Comparison of ENCODE assay signal across 10 cellular contexts in genomic region chr6:151067684-151068596, GRCh38.
DNase-seq lines count a peak whose midpoint lies in the region; ATAC-seq and TF ChIP-seq lines count a peak whose summit lies in the region.
"Had no signal": no experiment of that assay in that cellular context is flagged by ENCODE, and none has a peak within 500 bp of the region (broad histone marks: within the 10 kb centered on the region; RNA-seq: fewer than 3 reads in every experiment).

No MANE protein-coding gene starts in this region.

- H3K9me3 ChIP-seq in breast epithelium (no peaks in the 10 kb centered on the region), liver (ENCODE audit: control insufficient read depth in 4 of 4, low read length in 3 of 4) (no peaks in the 10 kb centered on the region), upper lobe of left lung (no peaks in the 10 kb centered on the region)

- no peaks in the 10 kb centered on the region for H3K27me3 Mint-ChIP-seq in activated naive CD4-positive, alpha-beta T cell treated with anti-CD3 and anti-CD28 coated beads, Interleukin-2, amount 10 ng/mL, durations not matched to agents 7 days and 5 days

- no peak for TF ChIP-seq CTCF in breast epithelium (IDR thresholded peaks at IDR 0.05)
- TF ChIP-seq CTCF in liver (IDR thresholded peaks at IDR 0.05; ENCODE audit: low read depth, low read length, missing input control), result no peak
- no peak for TF ChIP-seq CTCF in upper lobe of left lung (IDR thresholded peaks at IDR 0.05)

- DNase-seq in NCI-H2081 (lab: John Stamatoyannopoulos, UW) (peak; percentile 7 to 57), NCI-H2081 treated with DMSO at 0.1 percent for 48 hours (lab: John Stamatoyannopoulos, UW) (no peak), breast epithelium (ENCODE audit: low spot score in 2 of 2) (peak; percentile 24 to 64), upper lobe of left lung (peak in 1 of 2 donors; percentile 35)
- no peak for DNase-seq in stimulated activated CD4-positive, alpha-beta T cell treated with anti-CD3 and anti-CD28 coated beads, Interleukin-15, amount 100 ng/mL, for 24 hours
- no peak for DNase-seq in activated naive CD4-positive, alpha-beta T cell treated with anti-CD3 and anti-CD28 coated beads, Interleukin-2, amount 10 ng/mL, durations not matched to agents 7 days and 5 days

- no peak overlapping the region for H3K4me3 ChIP-seq in breast epithelium
- H3K4me3 ChIP-seq in liver (ENCODE audit: low read depth in 1 of 3, low read length in 3 of 3), result no peak overlapping the region
- no peak overlapping the region for H3K4me3 ChIP-seq in upper lobe of left lung
- H3K4me3 ChIP-seq: BLaER1 treated with 17β-estradiol and CSF1 and Interleukin-3, amounts not matched to agents 10 nM and 100 nM; SK-N-MC had no signal

- CTCF ChIA-PET in activated naive CD4-positive, alpha-beta T cell treated with anti-CD3 and anti-CD28 coated beads, Interleukin-2, amount 10 ng/mL, durations not matched to agents 7 days and 5 days (lab: Charles Lee), result no interaction called here

- H3K9ac ChIP-seq in liver (ENCODE audit: low read depth in 1 of 2, low read length in 2 of 2), result peak overlapping the region; percentile 32 to 78
- H3K9ac ChIP-seq: BLaER1 treated with 17β-estradiol and CSF1 and Interleukin-3, amounts not matched to agents 10 nM and 100 nM had no signal

- H3K9me3 Mint-ChIP-seq in activated naive CD4-positive, alpha-beta T cell treated with anti-CD3 and anti-CD28 coated beads, Interleukin-2, amount 10 ng/mL, durations not matched to agents 7 days and 5 days, result no peaks in the 10 kb centered on the region

- no peaks in the 10 kb centered on the region for H3K4me1 Mint-ChIP-seq in activated naive CD4-positive, alpha-beta T cell treated with anti-CD3 and anti-CD28 coated beads, Interleukin-2, amount 10 ng/mL, durations not matched to agents 7 days and 5 days

- peak in 1 of 4 donors; percentile 47 for TF ChIP-seq EP300 in upper lobe of left lung (IDR thresholded peaks at IDR 0.05)

- WGBS in liver, result 23% methylated on average over 14 of the region's 14 CpGs
- WGBS in upper lobe of left lung, 2 donors, result 39 to 58% methylated on average over 14 of the region's 14 CpGs

- H3K4me1 ChIP-seq in breast epithelium (no peaks in the 10 kb centered on the region), liver (ENCODE audit: control insufficient read depth in 4 of 4, insufficient read depth in 4 of 4, low read length in 3 of 4) (peaks cover 1 to 25% (median 8%) of the 10 kb centered on the region in 4 donors), upper lobe of left lung (peaks cover 0 to 12% (median 8%) of the 10 kb centered on the region in 4 donors)

- no peak overlapping the region for H3K27ac Mint-ChIP-seq in activated naive CD4-positive, alpha-beta T cell treated with anti-CD3 and anti-CD28 coated beads, Interleukin-2, amount 10 ng/mL, durations not matched to agents 7 days and 5 days

- H3K27me3 ChIP-seq in breast epithelium, result no peaks in the 10 kb centered on the region
- H3K27me3 ChIP-seq in liver (ENCODE audit: control insufficient read depth in 4 of 4, insufficient read depth in 4 of 4, low read length in 3 of 4), result no peaks in the 10 kb centered on the region
- no peaks in the 10 kb centered on the region for H3K27me3 ChIP-seq in upper lobe of left lung
- H3K27me3 ChIP-seq: BLaER1 treated with 17β-estradiol and CSF1 and Interleukin-3, amounts not matched to agents 10 nM and 100 nM had no signal

- H3K36me3 ChIP-seq in breast epithelium (no peaks in the 10 kb centered on the region), liver (ENCODE audit: control insufficient read depth in 4 of 4, insufficient read depth in 3 of 4, low read depth in 1 of 4, low read length in 3 of 4) (no peaks in the 10 kb centered on the region), upper lobe of left lung (no peaks in the 10 kb centered on the region)

- ATAC-seq in upper lobe of left lung (ENCODE audit: low FRiP score in 2 of 2), result peak; percentile 57 to 72
- ATAC-seq in HG02884 (IDR thresholded peaks at IDR 0.05; ENCODE audit: unreplicated experiment), result no peak

- H3K27ac ChIP-seq in breast epithelium (peak overlapping the region; percentile 76 to 85), liver (ENCODE audit: low read depth in 1 of 2, low read length in 2 of 2) (peak overlapping the region; percentile 94 to 97), upper lobe of left lung (peak overlapping the region; percentile 59 to 83 (median 68))
- H3K27ac ChIP-seq: BLaER1 treated with 17β-estradiol and CSF1 and Interleukin-3, amounts not matched to agents 10 nM and 100 nM; SK-N-MC had no signal

- intact Hi-C loops in breast epithelium (cut with DNase I; ENCODE audit: low total_unique reads), result no loop called here

- TF ChIP-seq POLR2A in breast epithelium (IDR thresholded peaks at IDR 0.05) (no peak), upper lobe of left lung (IDR thresholded peaks at IDR 0.05) (no peak)

- no peak overlapping the region for H3K4me3 Mint-ChIP-seq in activated naive CD4-positive, alpha-beta T cell treated with anti-CD3 and anti-CD28 coated beads, Interleukin-2, amount 10 ng/mL, durations not matched to agents 7 days and 5 days

- TF ChIP-seq RAD21 in liver (IDR thresholded peaks at IDR 0.05), result peak; percentile 39 to 54

- peaks cover 14% of the 10 kb centered on the region for H3K36me3 Mint-ChIP-seq in activated naive CD4-positive, alpha-beta T cell treated with anti-CD3 and anti-CD28 coated beads, Interleukin-2, amount 10 ng/mL, durations not matched to agents 7 days and 5 days

TF ChIP-seq in liver, 16 proteins besides CTCF, POLR2A, EP300 and RAD21:
- TF ChIP-seq HNF4A (conservative IDR thresholded peaks at IDR 0.05) (peak; percentile 90 to 91), SP1 (IDR thresholded peaks at IDR 0.05) (peak; percentile 86), ZBTB33 (IDR thresholded peaks at IDR 0.05) (peak; percentile 55), RXRA (IDR thresholded peaks at IDR 0.05) (peak; percentile 80 to 86), HNF4G (IDR thresholded peaks at IDR 0.05) (peak; percentile 74), GABPA (IDR thresholded peaks at IDR 0.05 in 1 of 2, conservative IDR thresholded peaks at IDR 0.05 in 1 of 2) (no peak), YY1 (IDR thresholded peaks at IDR 0.05) (peak; percentile 62), TAF1 (conservative IDR thresholded peaks at IDR 0.05) (no peak), JUND (IDR thresholded peaks at IDR 0.05) (peak; percentile 48 to 92), FOXA1 (IDR thresholded peaks at IDR 0.05) (peak; percentile 91), ATF3 (IDR thresholded peaks at IDR 0.05) (peak; percentile 43), FOXA2 (IDR thresholded peaks at IDR 0.05) (peak; percentile 95), NR2F2 (IDR thresholded peaks at IDR 0.05) (peak; percentile 98), EGR1 (IDR thresholded peaks at IDR 0.05; ENCODE audit: low read depth in 2 of 2) (peak in 1 of 2 donors; percentile 23)
- TF ChIP-seq, protein P1, sequence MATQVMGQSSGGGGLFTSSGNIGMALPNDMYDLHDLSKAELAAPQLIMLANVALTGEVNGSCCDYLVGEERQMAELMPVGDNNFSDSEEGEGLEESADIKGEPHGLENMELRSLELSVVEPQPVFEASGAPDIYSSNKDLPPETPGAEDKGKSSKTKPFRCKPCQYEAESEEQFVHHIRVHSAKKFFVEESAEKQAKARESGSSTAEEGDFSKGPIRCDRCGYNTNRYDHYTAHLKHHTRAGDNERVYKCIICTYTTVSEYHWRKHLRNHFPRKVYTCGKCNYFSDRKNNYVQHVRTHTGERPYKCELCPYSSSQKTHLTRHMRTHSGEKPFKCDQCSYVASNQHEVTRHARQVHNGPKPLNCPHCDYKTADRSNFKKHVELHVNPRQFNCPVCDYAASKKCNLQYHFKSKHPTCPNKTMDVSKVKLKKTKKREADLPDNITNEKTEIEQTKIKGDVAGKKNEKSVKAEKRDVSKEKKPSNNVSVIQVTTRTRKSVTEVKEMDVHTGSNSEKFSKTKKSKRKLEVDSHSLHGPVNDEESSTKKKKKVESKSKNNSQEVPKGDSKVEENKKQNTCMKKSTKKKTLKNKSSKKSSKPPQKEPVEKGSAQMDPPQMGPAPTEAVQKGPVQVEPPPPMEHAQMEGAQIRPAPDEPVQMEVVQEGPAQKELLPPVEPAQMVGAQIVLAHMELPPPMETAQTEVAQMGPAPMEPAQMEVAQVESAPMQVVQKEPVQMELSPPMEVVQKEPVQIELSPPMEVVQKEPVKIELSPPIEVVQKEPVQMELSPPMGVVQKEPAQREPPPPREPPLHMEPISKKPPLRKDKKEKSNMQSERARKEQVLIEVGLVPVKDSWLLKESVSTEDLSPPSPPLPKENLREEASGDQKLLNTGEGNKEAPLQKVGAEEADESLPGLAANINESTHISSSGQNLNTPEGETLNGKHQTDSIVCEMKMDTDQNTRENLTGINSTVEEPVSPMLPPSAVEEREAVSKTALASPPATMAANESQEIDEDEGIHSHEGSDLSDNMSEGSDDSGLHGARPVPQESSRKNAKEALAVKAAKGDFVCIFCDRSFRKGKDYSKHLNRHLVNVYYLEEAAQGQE (IDR thresholded peaks at IDR 0.05), result peak; percentile 53
- TF ChIP-seq, protein P2, sequence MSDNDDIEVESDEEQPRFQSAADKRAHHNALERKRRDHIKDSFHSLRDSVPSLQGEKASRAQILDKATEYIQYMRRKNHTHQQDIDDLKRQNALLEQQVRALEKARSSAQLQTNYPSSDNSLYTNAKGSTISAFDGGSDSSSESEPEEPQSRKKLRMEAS (IDR thresholded peaks at IDR 0.05), result peak; percentile 22

Comparison
In these comparisons a context has a peak if more than half of its experiments do, and no peak if none do; other contexts are left out.
1. DNase-seq: peak in NCI-H2081 (2 of 2) and breast epithelium (2 of 2); none in NCI-H2081 treated with DMSO at 0.1 percent for 48 hours (single experiment), stimulated activated CD4-positive, alpha-beta T cell treated with anti-CD3 and anti-CD28 coated beads, Interleukin-15, amount 100 ng/mL, for 24 hours (single experiment) and activated naive CD4-positive, alpha-beta T cell treated with anti-CD3 and anti-CD28 coated beads, Interleukin-2, amount 10 ng/mL, durations not matched to agents 7 days and 5 days (single experiment).
2. Peak in every context shown above with its lines, with median percentiles within 50 percentile points of each other: H3K27ac ChIP-seq.